ENCODE assay signal across 4 cellular contexts in genomic region chr12:1919284-1919683, GRCh38.
TF ChIP-seq lines count a peak whose summit lies in the region.

No MANE protein-coding gene starts in this region.

TF ChIP-seq in SK-N-SH, 30 proteins besides CTCF, POLR2A, EP300 and RAD21:
- TF ChIP-seq PBX3 (IDR thresholded peaks at IDR 0.05) (no peak), TAF1 (IDR thresholded peaks at IDR 0.05; ENCODE audit: borderline replicate concordance, low read depth, low read length) (no peak), USF1 (IDR thresholded peaks at IDR 0.05; ENCODE audit: borderline replicate concordance, low read depth) (no peak)
TF ChIP-seq in SK-N-SH: peak in this region for 0.

TF ChIP-seq in SK-N-SH treated with all-trans-retinoic acid at 6 μM for 48 hours, 23 proteins besides CTCF, POLR2A, EP300 and RAD21:
- TF ChIP-seq CSRNP3 (CRISPR knock-in tag; IDR thresholded peaks at IDR 0.05) (no peak), SNAI2 (CRISPR knock-in tag; IDR thresholded peaks at IDR 0.05) (no peak), TCF4 (CRISPR knock-in tag; IDR thresholded peaks at IDR 0.05; ENCODE audit: borderline replicate concordance) (no peak), TOX (CRISPR knock-in tag; IDR thresholded peaks at IDR 0.05; ENCODE audit: borderline replicate concordance) (no peak), ZFP3 (CRISPR knock-in tag; IDR thresholded peaks at IDR 0.05) (no peak), POU6F1 (CRISPR knock-in tag; IDR thresholded peaks at IDR 0.05; ENCODE audit: borderline replicate concordance, low read depth) (no peak)

TF ChIP-seq in H1, 55 proteins besides CTCF, POLR2A, EP300 and RAD21:
- TF ChIP-seq ATF3 (IDR thresholded peaks at IDR 0.05; ENCODE audit: insufficient read depth, low read depth, low read length), result no peak
- no peak for TF ChIP-seq CHD1 (IDR thresholded peaks at IDR 0.05; ENCODE audit: low read depth, low read length)

TF ChIP-seq in WTC11, 78 proteins besides CTCF, POLR2A, EP300 and RAD21:
- no peak for TF ChIP-seq JAZF1 (CRISPR knock-in tag; IDR thresholded peaks at IDR 0.05)
- TF ChIP-seq RORB (CRISPR knock-in tag; IDR thresholded peaks at IDR 0.05), result no peak
- TF ChIP-seq ZMAT4 (CRISPR knock-in tag; IDR thresholded peaks at IDR 0.05), result no peak
- TF ChIP-seq ARID4B (CRISPR knock-in tag; IDR thresholded peaks at IDR 0.05; ENCODE audit: borderline replicate concordance), result no peak
- TF ChIP-seq ESRRA (CRISPR knock-in tag; IDR thresholded peaks at IDR 0.05; ENCODE audit: borderline replicate concordance), result no peak
- TF ChIP-seq AFF4 (CRISPR knock-in tag; IDR thresholded peaks at IDR 0.05; ENCODE audit: borderline replicate concordance), result no peak
- no peak for TF ChIP-seq ATF1 (CRISPR knock-in tag; IDR thresholded peaks at IDR 0.05)
- TF ChIP-seq JUN (CRISPR knock-in tag; IDR thresholded peaks at IDR 0.05), result no peak
- TF ChIP-seq TP53 (CRISPR knock-in tag; IDR thresholded peaks at IDR 0.05), result no peak
- no peak for TF ChIP-seq NFYB (CRISPR knock-in tag; conservative IDR thresholded peaks at IDR 0.05; ENCODE audit: low read depth)
- no peak for TF ChIP-seq CDX4 (CRISPR knock-in tag; IDR thresholded peaks at IDR 0.05; ENCODE audit: borderline replicate concordance)
- TF ChIP-seq SMAD3 (CRISPR knock-in tag; IDR thresholded peaks at IDR 0.05; ENCODE audit: borderline replicate concordance), result no peak
- no peak for TF ChIP-seq TCF7 (CRISPR knock-in tag; IDR thresholded peaks at IDR 0.05; ENCODE audit: low read depth)
- no peak for TF ChIP-seq ZNF532 (CRISPR knock-in tag; IDR thresholded peaks at IDR 0.05; ENCODE audit: borderline replicate concordance)
- TF ChIP-seq TEAD1 (CRISPR knock-in tag; IDR thresholded peaks at IDR 0.05), result no peak
